In genomic region chr11:43278302-43278956, GRCh38 we compare ENCODE assay signal across 1 cellular context.
TF ChIP-seq lines count a peak whose summit lies in the region.

No MANE protein-coding gene starts in this region.

TF ChIP-seq in GM12878, 131 proteins besides CTCF, POLR2A, EP300 and RAD21 (continued from another document):
- no peak for TF ChIP-seq CUX1 (IDR thresholded peaks at IDR 0.05; ENCODE audit: insufficient replicate concordance, low read depth, low read length)
